In genomic region chr9:2050236-2050635, GRCh38 we compare ENCODE assay signal across 1 cellular context.
TF ChIP-seq lines count a peak whose summit lies in the region.

No MANE protein-coding gene starts in this region.

TF ChIP-seq in IMR-90, 13 proteins besides CTCF, POLR2A, EP300 and RAD21 (continued from another document):
- TF ChIP-seq ELK1 (IDR thresholded peaks at IDR 0.05; ENCODE audit: borderline replicate concordance, low read depth, low read length) = no peak
